24 cellular contexts compared by ENCODE assay signal in genomic region chr14:79528843-79529405, GRCh38.
"Had no signal": no experiment of that assay in that cellular context is flagged by ENCODE, and none has a peak within 500 bp of the region (broad histone marks: within the 10 kb centered on the region; RNA-seq: fewer than 3 reads in every experiment).

No MANE protein-coding gene starts in this region.

- H3K4me3 ChIP-seq: body of pancreas, esophagus muscularis mucosa, gastroesophageal sphincter, heart right ventricle, psoas muscle, right lobe of liver, smooth muscle cell, stomach, upper lobe of left lung had no signal

- H3K9me3 ChIP-seq: body of pancreas, esophagus muscularis mucosa, gastroesophageal sphincter, heart right ventricle, psoas muscle, right lobe of liver, stomach, upper lobe of left lung had no signal

- H3K36me3 ChIP-seq: esophagus muscularis mucosa, gastroesophageal sphincter, heart right ventricle, right lobe of liver, stomach, upper lobe of left lung had no signal

- H3K27ac Mint-ChIP-seq: activated CD4-positive, alpha-beta T cell treated with anti-CD3 and anti-CD28 coated beads for 36 hours; activated naive CD8-positive, alpha-beta T cell treated with anti-CD3 and anti-CD28 coated beads for 36 hours; activated T-helper 1 cell treated with anti-CD3 and anti-CD28 coated beads, Interleukin-12 subunit alpha, Interleukin-12 subunit beta, Interleukin-2, Interleukin-4 antibody, amounts not matched to agents 30 ng/mL and 10 ng/mL and 1 ng/mL, durations not matched to agents 14 hours and 24 hours and 36 hours; immature natural killer cell; natural killer cell; stimulated activated effector memory CD8-positive, alpha-beta T cell treated with anti-CD3 and anti-CD28 coated beads, Interleukin-12 subunit alpha, Interleukin-12 subunit beta, amount 100 ng/mL, for 72 hours; WTC11 had no signal

- H3K27me3 ChIP-seq: body of pancreas, esophagus muscularis mucosa, gastroesophageal sphincter, heart right ventricle, right lobe of liver, stomach, upper lobe of left lung had no signal

- H3K27me3 Mint-ChIP-seq: activated CD4-positive, alpha-beta T cell treated with anti-CD3 and anti-CD28 coated beads for 36 hours; activated naive CD8-positive, alpha-beta T cell treated with anti-CD3 and anti-CD28 coated beads for 36 hours; central memory CD8-positive, alpha-beta T cell had no signal

- H3K4me1 ChIP-seq: body of pancreas, heart right ventricle, psoas muscle, right lobe of liver, upper lobe of left lung had no signal

- H3K36me3 Mint-ChIP-seq: activated naive CD8-positive, alpha-beta T cell treated with anti-CD3 and anti-CD28 coated beads for 36 hours; natural killer cell; stimulated activated effector memory CD8-positive, alpha-beta T cell treated with anti-CD3 and anti-CD28 coated beads, Interleukin-12 subunit alpha, Interleukin-12 subunit beta, amount 100 ng/mL, for 72 hours; WTC11 had no signal

- H3K4me3 Mint-ChIP-seq: activated CD4-positive, alpha-beta T cell treated with anti-CD3 and anti-CD28 coated beads for 36 hours; activated naive CD8-positive, alpha-beta T cell treated with anti-CD3 and anti-CD28 coated beads for 36 hours; activated T-helper 1 cell treated with anti-CD3 and anti-CD28 coated beads, Interleukin-12 subunit alpha, Interleukin-12 subunit beta, Interleukin-2, Interleukin-4 antibody, amounts not matched to agents 30 ng/mL and 10 ng/mL and 1 ng/mL, durations not matched to agents 14 hours and 24 hours and 36 hours; central memory CD8-positive, alpha-beta T cell; immature natural killer cell; natural killer cell; stimulated activated effector memory CD8-positive, alpha-beta T cell treated with anti-CD3 and anti-CD28 coated beads, Interleukin-12 subunit alpha, Interleukin-12 subunit beta, amount 100 ng/mL, for 72 hours; WTC11 had no signal

- H3K4me1 Mint-ChIP-seq: activated CD4-positive, alpha-beta T cell treated with anti-CD3 and anti-CD28 coated beads for 36 hours; activated naive CD8-positive, alpha-beta T cell treated with anti-CD3 and anti-CD28 coated beads for 36 hours; central memory CD8-positive, alpha-beta T cell; immature natural killer cell; natural killer cell; stimulated activated effector memory CD8-positive, alpha-beta T cell treated with anti-CD3 and anti-CD28 coated beads, Interleukin-12 subunit alpha, Interleukin-12 subunit beta, amount 100 ng/mL, for 72 hours had no signal

- DNase-seq: activated CD4-positive, alpha-beta T cell treated with anti-CD3 and anti-CD28 coated beads for 36 hours; activated CD4-positive, alpha-beta T cell treated with anti-CD3 and anti-CD28 coated beads, Interleukin-2, amount 50 U/mL, for 48 hours; activated gamma-delta T cell treated with Interleukin-2 at 50 U/mL for 16 hours; activated naive CD8-positive, alpha-beta T cell treated with anti-CD3 and anti-CD28 coated beads for 36 hours; amygdala; body of pancreas; cortex of kidney; heart right ventricle; immature natural killer cell; mesenchymal stem cell; natural killer cell; psoas muscle; right lobe of liver; stimulated activated CD4-positive, alpha-beta T cell treated with anti-CD3 and anti-CD28 coated beads, Interleukin-4, amount 100 ng/mL, for 24 hours; stomach; SW 1271 had no signal

- H3K27ac ChIP-seq: gastroesophageal sphincter, heart right ventricle, psoas muscle, right lobe of liver, stomach, upper lobe of left lung had no signal

- H3K9me3 Mint-ChIP-seq: activated naive CD8-positive, alpha-beta T cell treated with anti-CD3 and anti-CD28 coated beads for 36 hours; activated T-helper 1 cell treated with anti-CD3 and anti-CD28 coated beads, Interleukin-12 subunit alpha, Interleukin-12 subunit beta, Interleukin-2, Interleukin-4 antibody, amounts not matched to agents 30 ng/mL and 10 ng/mL and 1 ng/mL, durations not matched to agents 14 hours and 24 hours and 36 hours; central memory CD8-positive, alpha-beta T cell had no signal
